22 cellular contexts compared by ENCODE assay signal in the genomic region with DNA sequence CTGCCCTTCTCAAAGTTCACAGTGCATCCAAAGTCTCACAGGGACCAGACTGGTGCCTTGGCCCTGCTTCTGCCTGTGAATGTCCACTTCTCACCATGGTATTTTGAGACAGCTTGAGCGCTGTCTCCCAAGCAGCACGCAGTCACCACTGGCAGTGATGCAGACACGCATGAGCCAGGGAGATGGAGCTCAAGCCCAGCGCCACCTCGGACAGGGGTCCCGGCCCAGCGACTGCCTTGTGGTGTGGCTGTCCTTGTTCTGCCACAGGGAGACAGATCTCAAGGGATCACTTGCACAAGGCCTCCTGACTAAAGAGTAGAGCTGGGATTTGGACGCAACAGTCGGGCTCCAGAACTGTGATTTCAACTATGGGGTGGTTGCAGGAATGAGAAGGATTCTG.
"Had no signal": no experiment of that assay in that cellular context is flagged by ENCODE, and none has a peak within 500 bp of the region (broad histone marks: within the 10 kb centered on the region; RNA-seq: fewer than 3 reads in every experiment).

No MANE protein-coding gene starts in this region.

- H3K27me3 ChIP-seq: left lung, tibial artery, vagina had no signal

- H3K9ac ChIP-seq: parathyroid adenoma had no signal

- FAIRE-seq: endometrium, frontal cortex, TTC549 had no signal

- DNase-seq: activated CD4-positive, alpha-beta T cell treated with anti-CD3 and anti-CD28 coated beads for 4 hours; activated CD8-positive, alpha-beta T cell treated with anti-CD3 and anti-CD28 coated beads for 36 hours; activated naive CD4-positive, alpha-beta T cell; activated naive CD8-positive, alpha-beta T cell treated with anti-CD3 and anti-CD28 coated beads, Interleukin-2, amount 10 ng/mL, durations not matched to agents 7 days and 5 days; activated T-cell treated with anti-CD3 and anti-CD28 coated beads, Interleukin-2, amount 50 U/mL, for 1 hour; anterior cingulate cortex; cerebellar nuclear complex; cortex of kidney; erythroblast; naive thymus-derived CD4-positive, alpha-beta T cell; stimulated activated CD4-positive, alpha-beta T cell treated with anti-CD3 and anti-CD28 coated beads, Interleukin-12 subunit alpha, Interleukin-12 subunit beta, amount 100 ng/mL, for 4 hours; stimulated activated CD4-positive, alpha-beta T cell treated with anti-CD3 and anti-CD28 coated beads, Interleukin-1b, Interleukin-23, amount 100 ng/mL, for 48 hours; stimulated activated CD8-positive, alpha-beta memory T cell treated with anti-CD3 and anti-CD28 coated beads, Interleukin-4, amount 100 ng/mL, for 48 hours; stimulated activated naive CD4-positive, alpha-beta T cell; tibial artery had no signal

- ATAC-seq: activated CD8-positive, alpha-beta T cell treated with anti-CD3 and anti-CD28 coated beads for 36 hours; activated T-helper 17 cell treated with anti-CD3 and anti-CD28 coated beads, Interleukin-2, amount 50 U/mL, for 72 hours; naive thymus-derived CD4-positive, alpha-beta T cell had no signal

- H3K79me2 ChIP-seq: parathyroid adenoma had no signal

- H3K36me3 ChIP-seq: left lung, tibial artery, vagina had no signal

- H3K4me1 ChIP-seq: left lung, tibial artery, vagina had no signal

- H3K27ac ChIP-seq: left lung, tibial artery, vagina had no signal

- H3K4me3 ChIP-seq: left lung, tibial artery, vagina had no signal

- H3K9me3 ChIP-seq: left lung, tibial artery, vagina had no signal
